24 cellular contexts compared by ENCODE assay signal in genomic region chr5:173394701-173395100, GRCh38.
"Had no signal": no experiment of that assay in that cellular context is flagged by ENCODE, and none has a peak within 500 bp of the region (broad histone marks: within the 10 kb centered on the region; RNA-seq: fewer than 3 reads in every experiment).

No MANE protein-coding gene starts in this region.

- H3K9me3 ChIP-seq: neutrophil, ovary, right lobe of liver, thyroid gland, vagina had no signal

- H3K4me1 ChIP-seq: breast epithelium, gastroesophageal sphincter, right lobe of liver, thyroid gland, upper lobe of left lung, vagina had no signal

- H3K27ac ChIP-seq: breast epithelium, gastroesophageal sphincter, hepatocyte, neutrophil, ovary, right lobe of liver, thyroid gland, upper lobe of left lung, vagina had no signal

- ATAC-seq: activated CD8-positive, alpha-beta memory T cell treated with anti-CD3 and anti-CD28 coated beads, Interleukin-2, amount 10 ng/mL, durations not matched to agents 7 days and 5 days; activated CD8-positive, alpha-beta T cell treated with anti-CD3 and anti-CD28 coated beads for 36 hours; activated naive CD4-positive, alpha-beta T cell treated with anti-CD3 and anti-CD28 coated beads, Interleukin-2, amount 50 U/mL, for 72 hours; esophagus mucosa; gastroesophageal sphincter; left colon; right lobe of liver; stimulated activated naive CD8-positive, alpha-beta T cell treated with anti-CD3 and anti-CD28 coated beads, Interleukin-15, Interleukin-2, amounts not matched to agents 100 U/mL and 50 U/mL, for 24 hours had no signal

- H3K36me3 ChIP-seq: breast epithelium, gastroesophageal sphincter, neutrophil, ovary, right lobe of liver, thyroid gland, upper lobe of left lung, vagina had no signal

- H3K27me3 ChIP-seq: breast epithelium, gastroesophageal sphincter, hepatocyte, ovary, right lobe of liver, thyroid gland, upper lobe of left lung, vagina had no signal

- H3K4me2 ChIP-seq: hepatocyte had no signal

- DNase-seq: activated B cell treated with CpG ODN at 0.5 μM for 24 hours; activated CD4-positive, alpha-beta T cell treated with anti-CD3 and anti-CD28 coated beads, Interleukin-2, amount 50 U/mL, for 1 hour; activated CD8-positive, alpha-beta memory T cell treated with anti-CD3 and anti-CD28 coated beads, Interleukin-2, amount 10 ng/mL, durations not matched to agents 7 days and 5 days; activated CD8-positive, alpha-beta T cell treated with anti-CD3 and anti-CD28 coated beads for 36 hours; activated T-cell treated with anti-CD3 and anti-CD28 coated beads, Interleukin-2, amount 50 U/mL, for 48 hours; central memory CD4-positive, alpha-beta T cell; left colon; naive B cell; nephron progenitor cell; ovary; stimulated activated CD4-positive, alpha-beta T cell treated with anti-CD3 and anti-CD28 coated beads, Interleukin-12 subunit alpha, Interleukin-12 subunit beta, amount 100 ng/mL, for 4 hours; stimulated activated CD4-positive, alpha-beta T cell treated with anti-CD3 and anti-CD28 coated beads, Interleukin-4, amount 100 ng/mL, for 1 hour; stimulated activated naive CD8-positive, alpha-beta T cell treated with anti-CD3 and anti-CD28 coated beads, Interleukin-15, Interleukin-2, amounts not matched to agents 100 U/mL and 50 U/mL, for 24 hours; upper lobe of left lung had no signal

- H2AFZ ChIP-seq: hepatocyte had no signal

- H3K4me3 ChIP-seq: breast epithelium, gastroesophageal sphincter, hepatocyte, ovary, right lobe of liver, skin epidermis, thyroid gland, upper lobe of left lung, vagina had no signal

- H3K79me2 ChIP-seq: hepatocyte had no signal
